In the genomic region with DNA sequence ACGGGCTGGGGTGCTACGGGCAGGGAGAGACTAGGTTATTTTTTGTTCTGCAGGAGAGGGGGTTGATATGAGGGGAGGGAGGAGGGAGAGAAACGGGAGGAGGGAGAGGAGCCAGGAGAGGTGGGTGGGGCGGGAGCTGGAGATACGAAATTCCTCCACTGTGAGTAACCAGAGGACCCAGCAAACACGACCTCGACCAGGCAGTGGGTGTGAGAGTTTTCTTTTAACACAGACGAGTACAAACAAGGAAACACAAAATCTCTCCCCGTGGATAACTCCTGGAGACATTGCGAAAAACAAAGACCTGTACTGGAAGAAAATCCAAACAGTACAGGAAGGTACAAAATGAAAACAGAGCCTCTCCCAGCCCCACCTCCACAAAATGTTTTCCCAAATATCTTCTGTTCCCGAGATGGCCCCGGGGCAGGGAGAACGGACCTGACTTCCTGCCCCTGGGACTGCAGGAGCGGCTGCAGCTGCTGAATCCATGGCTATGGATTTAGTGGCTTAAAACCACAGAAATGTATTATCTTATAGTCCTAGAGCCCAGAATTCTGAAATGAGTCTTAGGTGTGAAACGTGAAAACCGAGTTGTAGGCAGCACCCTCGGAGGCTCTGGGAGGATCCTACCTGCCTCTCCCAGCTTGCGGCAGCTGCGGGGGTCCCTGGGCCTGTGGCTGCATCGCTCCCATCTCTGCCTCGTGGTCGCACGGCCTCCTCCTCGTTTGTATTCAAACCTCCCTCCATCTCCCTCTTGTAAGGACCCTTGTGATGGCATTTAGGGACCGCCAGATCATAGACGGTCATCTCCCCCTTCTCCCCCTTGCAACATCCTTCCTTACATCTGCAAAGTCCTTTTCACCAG, we compare ENCODE assay signal across 12 cellular contexts.
DNase-seq lines count a peak whose midpoint lies in the region; ATAC-seq, FAIRE-seq and TF ChIP-seq lines count a peak whose summit lies in the region.
"Had no signal": no experiment of that assay in that cellular context is flagged by ENCODE, and none has a peak within 500 bp of the region (broad histone marks: within the 10 kb centered on the region; RNA-seq: fewer than 3 reads in every experiment).

No MANE protein-coding gene starts in this region.

- TF ChIP-seq POLR2A in vagina (IDR thresholded peaks at IDR 0.05) = no peak

- DNase-seq in SIG-M5 treated with dmso at 0.1 percent for 504 hours (lab: John Stamatoyannopoulos, UW; ENCODE audit: unreplicated experiment) (peak; percentile 33), SIG-M5 (lab: John Stamatoyannopoulos, UW) (no peak), bronchial epithelial cell (ENCODE audit: low read depth) (peak; percentile 80), lung (ENCODE audit: low spot score) (peak; percentile 59), vagina (ENCODE audit: extremely low spot score in 2 of 2) (no peak), NCI-H82 (lab: John Stamatoyannopoulos, UW) (no peak)
- DNase-seq: activated gamma-delta T cell treated with Interleukin-2 at 50 U/mL for 16 hours, naive B cell had no signal

- H3K4me1 ChIP-seq in lung (ENCODE audit: control insufficient read depth in 2 of 2, insufficient read depth in 2 of 2, low read length in 2 of 2) = peaks cover 0 to 1% of the 10 kb centered on the region in 2 donors
- H3K4me1 ChIP-seq in vagina = peaks cover 40% of the 10 kb centered on the region

- peak; percentile 55 for FAIRE-seq in bronchial epithelial cell (lab: Jason Lieb, UNC)
- FAIRE-seq: TTC549 had no signal

- H3K4me3 ChIP-seq in bronchial epithelial cell (ENCODE audit: low read depth, low read length) (no peak overlapping the region), lung (no peak overlapping the region), vagina (no peak overlapping the region)

- H3K27me3 ChIP-seq in bronchial epithelial cell (ENCODE audit: control insufficient read depth, insufficient read depth, low read length) = no peaks in the 10 kb centered on the region
- no peaks in the 10 kb centered on the region for H3K27me3 ChIP-seq in lung (ENCODE audit: control insufficient read depth, insufficient read depth)
- H3K27me3 ChIP-seq in vagina = no peaks in the 10 kb centered on the region

- H3K27ac ChIP-seq in lung (ENCODE audit: low read depth in 1 of 2, low read length in 1 of 2) (peak overlapping the region in 1 of 2 donors; percentile 18), vagina (peak overlapping the region; percentile 66)
- H3K27ac ChIP-seq: 22Rv1 had no signal

- H3K36me3 ChIP-seq in bronchial epithelial cell (ENCODE audit: control insufficient read depth, insufficient read depth, low read length) = no peaks in the 10 kb centered on the region
- no peaks in the 10 kb centered on the region for H3K36me3 ChIP-seq in lung (ENCODE audit: control insufficient read depth in 2 of 2, insufficient read depth in 2 of 2, low read length in 2 of 2)
- H3K36me3 ChIP-seq in vagina = no peaks in the 10 kb centered on the region

- ATAC-seq in lung (ENCODE audit: insufficient read depth, low FRiP score) = peak; percentile 16
- no peak for ATAC-seq in HG03095 (IDR thresholded peaks at IDR 0.05; ENCODE audit: unreplicated experiment)
- ATAC-seq in HG03565 (IDR thresholded peaks at IDR 0.05; ENCODE audit: unreplicated experiment) = no peak

- no peaks in the 10 kb centered on the region for H3K9me3 ChIP-seq in lung (ENCODE audit: control insufficient read depth in 2 of 2, insufficient read depth in 1 of 2, low read length in 1 of 2)
- H3K9me3 ChIP-seq in vagina = no peaks in the 10 kb centered on the region

- WGBS in lung, 2 donors = 56 to 69% methylated on average over 26 of the region's 26 CpGs

- no peak for TF ChIP-seq CTCF in bronchial epithelial cell (IDR thresholded peaks at IDR 0.05; ENCODE audit: insufficient read depth, low read length, severe bottlenecking)
- TF ChIP-seq CTCF in lung (IDR thresholded peaks at IDR 0.05; ENCODE audit: control extremely low read depth, extremely low read depth) = no peak
- no peak for TF ChIP-seq CTCF in vagina (IDR thresholded peaks at IDR 0.05)

- intact Hi-C loops in vagina (cut with DNase I) = no loop called here

Comparison
In these comparisons a context has a peak if more than half of its experiments do, and no peak if none do; other contexts are left out.
1. DNase-seq: peak in SIG-M5 treated with dmso at 0.1 percent for 504 hours (single experiment), bronchial epithelial cell (single experiment) and lung (single experiment); none in SIG-M5 (single experiment), vagina (0 of 2) and NCI-H82 (single experiment).